In genomic region chr7:69803699-69804516, GRCh38 we compare ENCODE assay signal across 11 cellular contexts.
DNase-seq lines count a peak whose midpoint lies in the region; ATAC-seq and TF ChIP-seq lines count a peak whose summit lies in the region.
"Had no signal": no experiment of that assay in that cellular context is flagged by ENCODE, and none has a peak within 500 bp of the region (broad histone marks: within the 10 kb centered on the region; RNA-seq: fewer than 3 reads in every experiment).

No MANE protein-coding gene starts in this region.

- no peak overlapping the region for H4K8ac ChIP-seq in mesendoderm (ENCODE audit: low read depth, low read length)

- H3K56ac ChIP-seq in mesendoderm (ENCODE audit: low read length): no peak overlapping the region

- H3K18ac ChIP-seq in mesendoderm (ENCODE audit: low read length): no peak overlapping the region

- no peak for TF ChIP-seq CTCF in esophagus squamous epithelium (IDR thresholded peaks at IDR 0.05)

- H3K9ac ChIP-seq in mesendoderm (ENCODE audit: low read length): no peak overlapping the region

- H3K79me1 ChIP-seq in mesendoderm (ENCODE audit: low read length): no peaks in the 10 kb centered on the region

- TF ChIP-seq POLR2A in esophagus squamous epithelium (IDR thresholded peaks at IDR 0.05): no peak

- no peaks in the 10 kb centered on the region for H3K9me3 ChIP-seq in esophagus squamous epithelium

- no peaks in the 10 kb centered on the region for H3K36me3 Mint-ChIP-seq in memory B cell
- H3K36me3 Mint-ChIP-seq: activated naive CD4-positive, alpha-beta T cell treated with anti-CD3 and anti-CD28 coated beads, Interleukin-2, amount 50 U/mL, for 24 hours had no signal

- no peak overlapping the region for H2BK15ac ChIP-seq in mesendoderm (replicated peaks; ENCODE audit: low read depth)

- no peaks in the 10 kb centered on the region for H3K9me3 Mint-ChIP-seq in memory B cell
- H3K9me3 Mint-ChIP-seq: activated naive CD4-positive, alpha-beta T cell treated with anti-CD3 and anti-CD28 coated beads, Interleukin-2, amount 50 U/mL, for 24 hours; neural crest cell; T-helper 1 cell treated with Interleukin-12 subunit alpha and Interleukin-12 subunit beta and Interleukin-4 antibody, amounts not matched to agents 30 μg/mL and 1 μg/mL, for 36 hours had no signal

- H3K23ac ChIP-seq in mesendoderm (ENCODE audit: low read length): no peak overlapping the region

- no peaks in the 10 kb centered on the region for H3K79me2 ChIP-seq in mesendoderm (ENCODE audit: control insufficient read depth, insufficient read depth, low read length)

- no peak overlapping the region for H3K4me2 ChIP-seq in mesendoderm (ENCODE audit: low read length)

- ATAC-seq in GM18870 (IDR thresholded peaks at IDR 0.05; ENCODE audit: unreplicated experiment): peak; percentile 95
- peak; percentile 87 for ATAC-seq in GM21515 (IDR thresholded peaks at IDR 0.05; ENCODE audit: unreplicated experiment)
- peak; percentile 89 for ATAC-seq in HG03108 (IDR thresholded peaks at IDR 0.05; ENCODE audit: unreplicated experiment)
- ATAC-seq in memory B cell (ENCODE audit: low read depth): no peak

- H3K4me1 Mint-ChIP-seq in memory B cell: peaks cover 19% of the 10 kb centered on the region
- H3K4me1 Mint-ChIP-seq: activated naive CD4-positive, alpha-beta T cell treated with anti-CD3 and anti-CD28 coated beads, Interleukin-2, amount 50 U/mL, for 24 hours had no signal

- peak overlapping the region; percentile 13 for H3K27ac Mint-ChIP-seq in memory B cell
- H3K27ac Mint-ChIP-seq: activated naive CD4-positive, alpha-beta T cell treated with anti-CD3 and anti-CD28 coated beads, Interleukin-2, amount 50 U/mL, for 24 hours; T-helper 1 cell treated with Interleukin-12 subunit alpha and Interleukin-12 subunit beta and Interleukin-4 antibody, amounts not matched to agents 30 μg/mL and 1 μg/mL, for 36 hours had no signal

- H3K27ac ChIP-seq in mesendoderm (ENCODE audit: low read depth, low read length) (no peak overlapping the region), esophagus squamous epithelium (no peak overlapping the region)

- H3K36me3 ChIP-seq in mesendoderm (ENCODE audit: control insufficient read depth, insufficient read depth, low read length): no peaks in the 10 kb centered on the region
- no peaks in the 10 kb centered on the region for H3K36me3 ChIP-seq in esophagus squamous epithelium

- H3K4me3 Mint-ChIP-seq in memory B cell: no peak overlapping the region
- H3K4me3 Mint-ChIP-seq: activated naive CD4-positive, alpha-beta T cell treated with anti-CD3 and anti-CD28 coated beads, Interleukin-2, amount 50 U/mL, for 24 hours; neural crest cell; T-helper 1 cell treated with Interleukin-12 subunit alpha and Interleukin-12 subunit beta and Interleukin-4 antibody, amounts not matched to agents 30 μg/mL and 1 μg/mL, for 36 hours had no signal

- H3K4me3 ChIP-seq in mesendoderm (ENCODE audit: low read length) (no peak overlapping the region), esophagus squamous epithelium (no peak overlapping the region)

- H3K27me3 ChIP-seq in mesendoderm (ENCODE audit: insufficient read depth, low read length, poor library complexity): no peaks in the 10 kb centered on the region
- no peaks in the 10 kb centered on the region for H3K27me3 ChIP-seq in esophagus squamous epithelium

- no peak overlapping the region for H3K4ac ChIP-seq in mesendoderm (ENCODE audit: low read depth, low read length)

- H2BK5ac ChIP-seq in mesendoderm (ENCODE audit: low read length): no peak overlapping the region

- H2BK120ac ChIP-seq in mesendoderm (ENCODE audit: low read depth, low read length): no peak overlapping the region

- no peak overlapping the region for H4K5ac ChIP-seq in mesendoderm (ENCODE audit: low read length)

- intact Hi-C loops in esophagus squamous epithelium (cut with DNase I): no loop called here

- H3K4me1 ChIP-seq in mesendoderm (ENCODE audit: control insufficient read depth, low read depth, low read length) (peaks cover 23% of the 10 kb centered on the region), esophagus squamous epithelium (peaks cover 0 to 19% (median 3%) of the 10 kb centered on the region in 3 donors)

- WGBS in mesendoderm (ENCODE audit: extremely low coverage, insufficient coverage, low lambda C conversion rate): no CpG with 5 or more reads among the region's 5 CpGs
- WGBS in esophagus squamous epithelium, 2 donors: 76 to 91% methylated on average over 5 of the region's 5 CpGs

- no peaks in the 10 kb centered on the region for H3K27me3 Mint-ChIP-seq in memory B cell
- H3K27me3 Mint-ChIP-seq: activated naive CD4-positive, alpha-beta T cell treated with anti-CD3 and anti-CD28 coated beads, Interleukin-2, amount 50 U/mL, for 24 hours had no signal

- no peak overlapping the region for H2AK5ac ChIP-seq in mesendoderm (ENCODE audit: low read length)

- DNase-seq in memory B cell (ENCODE audit: low spot score in 2 of 2) (no peak), mesendoderm (no peak), esophagus squamous epithelium (lab: John Stamatoyannopoulos, UW) (no peak), SW480 (ENCODE audit: low spot score) (no peak)
- DNase-seq: DMS79 treated with DMSO at 0.1 percent for 48 hours had no signal
